Comparison of ENCODE assay signal across 1 cellular context in genomic region chr2:97812916-97813315, GRCh38.
TF ChIP-seq lines count a peak whose summit lies in the region.

No MANE protein-coding gene starts in this region.

TF ChIP-seq in SK-N-SH, 30 proteins besides CTCF, POLR2A, EP300 and RAD21 (continued from another document):
- TF ChIP-seq NRF1 (IDR thresholded peaks at IDR 0.05; ENCODE audit: low read depth, low read length) (no peak), FOXM1 (IDR thresholded peaks at IDR 0.05; ENCODE audit: low read depth) (no peak)
